Comparison of ENCODE assay signal across 17 cellular contexts in the genomic region with DNA sequence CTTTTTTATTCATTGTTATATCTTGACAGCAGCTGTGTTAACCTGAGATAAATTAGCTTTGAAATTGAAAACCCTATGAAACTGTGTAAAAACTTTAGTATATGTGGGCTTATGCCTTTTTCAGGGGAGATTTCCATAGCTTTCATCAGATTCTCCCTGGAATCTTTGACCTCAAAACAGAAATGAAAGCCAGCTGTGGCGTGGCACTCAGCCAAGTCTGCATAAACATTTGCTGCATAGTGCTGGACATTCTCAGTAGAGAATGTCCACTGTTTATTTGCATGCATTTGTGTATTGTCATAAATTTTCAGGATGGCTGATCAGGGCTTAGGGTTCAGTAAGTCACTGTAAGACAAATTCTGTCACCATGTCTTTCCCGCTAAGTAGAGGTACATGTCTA.
DNase-seq lines count a peak whose midpoint lies in the region; FAIRE-seq and TF ChIP-seq lines count a peak whose summit lies in the region.
"Had no signal": no experiment of that assay in that cellular context is flagged by ENCODE, and none has a peak within 500 bp of the region (broad histone marks: within the 10 kb centered on the region; RNA-seq: fewer than 3 reads in every experiment).

No MANE protein-coding gene starts in this region.

- H3K27me3 ChIP-seq in BJ (ENCODE audit: control insufficient read depth, insufficient read depth, low read length): no peaks in the 10 kb centered on the region; the same call in 1 of the 2 replicates
- no peaks in the 10 kb centered on the region for H3K27me3 ChIP-seq in astrocyte (ENCODE audit: insufficient read depth, low read length)
- H3K27me3 ChIP-seq: BLaER1 treated with 17β-estradiol and CSF1 and Interleukin-3, amounts not matched to agents 10 nM and 100 nM had no signal

- DNase-seq in BJ (ENCODE audit: low read depth) (peak; percentile 8), astrocyte (ENCODE audit: low read depth) (peak; percentile 69), glomerular visceral epithelial cell (ENCODE audit: extremely low spot score) (peak; percentile 55), GF-D8 (lab: John Stamatoyannopoulos, UW) (no peak), NCI-H2081 treated with DMSO at 0.1 percent for 48 hours (lab: John Stamatoyannopoulos, UW) (no peak), urothelium cell line (ENCODE audit: low spot score) (no peak)
- no peak for DNase-seq in stimulated activated CD8-positive, alpha-beta memory T cell treated with anti-CD3 and anti-CD28 coated beads, Interleukin-4, amount 100 ng/mL, for 48 hours
- DNase-seq: activated CD4-positive, alpha-beta T cell treated with anti-CD3 and anti-CD28 coated beads for 1 hour; cerebellar nuclear complex; hippocampal formation; NCI-H1092; NCI-H2227 treated with DMSO at 0.1 percent for 48 hours; T-cell had no signal

- no peak for FAIRE-seq in astrocyte (lab: Jason Lieb, UNC)
- FAIRE-seq in urothelium cell line (lab: Jason Lieb, UNC): no peak
- FAIRE-seq: GM12892 had no signal

- H3K4me1 ChIP-seq in astrocyte (ENCODE audit: insufficient read depth, low read length): peaks cover 4% of the 10 kb centered on the region

- no peak overlapping the region for H3K4me3 Mint-ChIP-seq in astrocyte (ENCODE audit: unreplicated experiment)
- H3K4me3 Mint-ChIP-seq: activated naive CD8-positive, alpha-beta T cell; T-cell had no signal

- TF ChIP-seq CTCF in BJ (IDR thresholded peaks at IDR 0.05; ENCODE audit: insufficient read depth, low read depth, low read length) (no peak), astrocyte (IDR thresholded peaks at IDR 0.05; ENCODE audit: insufficient read depth, low read depth, low read length) (no peak)

- POLR2A ChIA-PET in BJ (lab: Charles Lee): no interaction called here

- no peak for TF ChIP-seq EP300 in Ishikawa (IDR thresholded peaks at IDR 0.05; ENCODE audit: borderline replicate concordance)

- H3K4me1 Mint-ChIP-seq in astrocyte (ENCODE audit: low read depth, unreplicated experiment): peaks cover 36% of the 10 kb centered on the region

- H3K4me3 ChIP-seq in BJ (ENCODE audit: low read depth, low read length): no peak overlapping the region
- H3K4me3 ChIP-seq in astrocyte (ENCODE audit: insufficient read depth, low read depth, low read length): no peak overlapping the region
- H3K4me3 ChIP-seq: BLaER1 treated with 17β-estradiol and CSF1 and Interleukin-3, amounts not matched to agents 10 nM and 100 nM had no signal

- peaks cover 3% of the 10 kb centered on the region for H3K9me3 ChIP-seq in astrocyte (ENCODE audit: insufficient read depth, low read depth, low read length)

- H3K9ac ChIP-seq in astrocyte (ENCODE audit: low read length): no peak overlapping the region
- H3K9ac ChIP-seq: BLaER1 treated with 17β-estradiol and CSF1 and Interleukin-3, amounts not matched to agents 10 nM and 100 nM had no signal

- CTCF ChIA-PET in BJ (lab: Yijun Ruan, JAX): no interaction called here

- no peaks in the 10 kb centered on the region for H4K20me1 ChIP-seq in astrocyte (ENCODE audit: insufficient read depth, low read length)
- H4K20me1 ChIP-seq: BLaER1 treated with 17β-estradiol and CSF1 and Interleukin-3, amounts not matched to agents 10 nM and 100 nM had no signal

- no peaks in the 10 kb centered on the region for H3K27me3 Mint-ChIP-seq in astrocyte (ENCODE audit: low read depth, unreplicated experiment)

- H3K36me3 ChIP-seq in BJ (ENCODE audit: control insufficient read depth, insufficient read depth, low read length) (no peaks in the 10 kb centered on the region), astrocyte (ENCODE audit: insufficient read depth, low read length) (no peaks in the 10 kb centered on the region)
- H3K36me3 ChIP-seq: BLaER1 treated with 17β-estradiol and CSF1 and Interleukin-3, amounts not matched to agents 10 nM and 100 nM had no signal

- no peak overlapping the region for H3K4me2 ChIP-seq in astrocyte (ENCODE audit: low read length)
- H3K4me2 ChIP-seq: BLaER1 treated with 17β-estradiol and CSF1 and Interleukin-3, amounts not matched to agents 10 nM and 100 nM had no signal

- H3K79me2 ChIP-seq in astrocyte (ENCODE audit: insufficient read depth, low read length): no peaks in the 10 kb centered on the region

- H3K36me3 Mint-ChIP-seq in astrocyte (ENCODE audit: low read depth, unreplicated experiment): no peaks in the 10 kb centered on the region
- H3K36me3 Mint-ChIP-seq: activated naive CD8-positive, alpha-beta T cell; T-cell had no signal

- no peak overlapping the region for H2AFZ ChIP-seq in astrocyte (ENCODE audit: low read depth, low read length)

- peaks cover 16% of the 10 kb centered on the region for H3K9me3 Mint-ChIP-seq in astrocyte (ENCODE audit: unreplicated experiment)

- H3K27ac Mint-ChIP-seq in astrocyte (ENCODE audit: unreplicated experiment): peak overlapping the region; percentile 85
- H3K27ac Mint-ChIP-seq: activated naive CD8-positive, alpha-beta T cell; T-cell had no signal

- TF ChIP-seq RAD21 in Ishikawa (IDR thresholded peaks at IDR 0.05; ENCODE audit: low read depth): no peak

- H3K27ac ChIP-seq in astrocyte (ENCODE audit: low read depth, low read length): no peak overlapping the region
- H3K27ac ChIP-seq: BLaER1 treated with 17β-estradiol and CSF1 and Interleukin-3, amounts not matched to agents 10 nM and 100 nM had no signal

TF ChIP-seq in Ishikawa, 13 proteins besides CTCF, POLR2A, EP300 and RAD21:
- 0 out of 2 replicates have a peak, but pooled peaks have one; percentile 13 for TF ChIP-seq NFIC (IDR thresholded peaks at IDR 0.05)
- no peak for TF ChIP-seq TAF1 (IDR thresholded peaks at IDR 0.05; ENCODE audit: low read depth)

Comparison
In these comparisons a context has a peak if more than half of its experiments do, and no peak if none do; other contexts are left out.
1. DNase-seq: peak in BJ (single experiment), astrocyte (single experiment) and glomerular visceral epithelial cell (single experiment); none in GF-D8 (single experiment), NCI-H2081 treated with DMSO at 0.1 percent for 48 hours (single experiment), urothelium cell line (single experiment) and stimulated activated CD8-positive, alpha-beta memory T cell treated with anti-CD3 and anti-CD28 coated beads, Interleukin-4, amount 100 ng/mL, for 48 hours (single experiment).